In genomic region chr17:75130059-75130631, GRCh38 we compare ENCODE assay signal across 6 cellular contexts. TPM values are rescaled to one million over a fixed set of nuclear protein-coding genes. Genes with fewer than 3 reads are reported as not detected.
A peak's percentile ranks its signal among the peaks of the same experiment; 100 is the strongest.
DNase-seq lines count a peak whose midpoint lies in the region; TF ChIP-seq lines count a peak whose summit lies in the region.

No MANE protein-coding gene starts in this region.

- H3K27me3 Mint-ChIP-seq in activated naive CD4-positive, alpha-beta T cell treated with anti-CD3 and anti-CD28 coated beads, Interleukin-2, amount 50 U/mL, for 24 hours, result no peaks in the 10 kb centered on the region

- no peaks in the 10 kb centered on the region for H3K9me3 ChIP-seq in transverse colon

- H3K4me3 ChIP-seq in fibroblast of the aortic adventitia (ENCODE audit: low read depth, low read length) (peak overlapping the region; percentile 74), transverse colon (peak overlapping the region in 3 of 4 donors; percentile 73 to 94 (median 81))

- H3K4me1 ChIP-seq in transverse colon, result peaks cover 1 to 59% (median 27%) of the 10 kb centered on the region in 4 donors

- H3K27me3 ChIP-seq in transverse colon, result no peaks in the 10 kb centered on the region

- intact Hi-C loops in transverse colon (cut with DNase I; ENCODE audit: low total_unique reads), result no loop called here

- no peaks in the 10 kb centered on the region for H3K36me3 ChIP-seq in transverse colon

- peaks cover 23% of the 10 kb centered on the region for H3K4me1 Mint-ChIP-seq in activated naive CD4-positive, alpha-beta T cell treated with anti-CD3 and anti-CD28 coated beads, Interleukin-2, amount 50 U/mL, for 24 hours

- DNase-seq in activated naive CD4-positive, alpha-beta T cell treated with Interleukin-2 at 50 U/mL for 16 hours, result no peak
- DNase-seq in fibroblast of the aortic adventitia (ENCODE audit: low read depth) (no peak), transverse colon (no peak), NCI-H446 treated with DMSO at 0.1 percent for 48 hours (lab: John Stamatoyannopoulos, UW) (no peak)
- no peak for DNase-seq in activated CD4-positive, alpha-beta T cell treated with anti-CD3 and anti-CD28 coated beads for 48 hours

- TF ChIP-seq CTCF in fibroblast of the aortic adventitia (IDR thresholded peaks at IDR 0.05; ENCODE audit: insufficient read depth, low read length), result no peak
- no peak for TF ChIP-seq CTCF in transverse colon (IDR thresholded peaks at IDR 0.05)

- no peaks in the 10 kb centered on the region for H3K9me3 Mint-ChIP-seq in activated naive CD4-positive, alpha-beta T cell treated with anti-CD3 and anti-CD28 coated beads, Interleukin-2, amount 50 U/mL, for 24 hours

- no peaks in the 10 kb centered on the region for H3K36me3 Mint-ChIP-seq in activated naive CD4-positive, alpha-beta T cell treated with anti-CD3 and anti-CD28 coated beads, Interleukin-2, amount 50 U/mL, for 24 hours

- in situ Hi-C loops in transverse colon (cut with MboI; ENCODE audit: low pct_ligation_motif_present in 1 of 4, low pct_unique_long_range_greater_than_20kb in 1 of 4, low sequenced_read_pairs in 3 of 4), result no loop called here

- H3K4me3 Mint-ChIP-seq in activated naive CD4-positive, alpha-beta T cell treated with anti-CD3 and anti-CD28 coated beads, Interleukin-2, amount 50 U/mL, for 24 hours, result peak overlapping the region; percentile 91

- 80% methylated on average over 18 of the region's 24 CpGs; no CpG with 5 or more reads in 1 of the 2 donors for WGBS in transverse colon (ENCODE audit: low coverage in 1 of 2), 2 donors

- H3K27ac ChIP-seq in transverse colon, result peak overlapping the region; percentile 90 to 98 (median 95)

- H3K27ac Mint-ChIP-seq in activated naive CD4-positive, alpha-beta T cell treated with anti-CD3 and anti-CD28 coated beads, Interleukin-2, amount 50 U/mL, for 24 hours, result peak overlapping the region; percentile 95

- TF ChIP-seq EP300 in transverse colon (IDR thresholded peaks at IDR 0.05; ENCODE audit: low read depth), result no peak

- no peak for TF ChIP-seq POLR2A in transverse colon (IDR thresholded peaks at IDR 0.05)

RNA-seq across cellular contexts. Expression of gene NT5C, which starts 1.4 kb away (rescaled TPM):
- 39.8 and 45.2 TPM in 2 replicates for total RNA-seq in fibroblast of the aortic adventitia (ENCODE audit: low replicate concordance)
- 100 to 1,000 TPM; 162 to 247 (median 208) TPM for total RNA-seq in transverse colon

RNA-seq across cellular contexts. Expression of gene ARMC7, which starts 20.4 kb away (rescaled TPM):
- total RNA-seq in fibroblast of the aortic adventitia (ENCODE audit: low replicate concordance), result 3.4 and 3.9 TPM in 2 replicates
- 10 to 100 TPM in 3 of 4 donors, 1 to 10 TPM in 1; 8.2 to 41.1 (median 21.4) TPM for total RNA-seq in transverse colon

RNA-seq across cellular contexts. Expression of gene JPT1, which starts 24.2 kb away (rescaled TPM):
- 71.1 and 79.6 TPM in 2 replicates for total RNA-seq in fibroblast of the aortic adventitia (ENCODE audit: low replicate concordance)
- 100 to 1,000 TPM in 3 of 4 donors, 10 to 100 TPM in 1; 61.7 to 293 (median 219) TPM for total RNA-seq in transverse colon

RNA-seq across cellular contexts. Expression of gene SLC16A5, which starts 42.4 kb away (rescaled TPM):
- 2.8 and 4.4 TPM in 2 replicates for total RNA-seq in fibroblast of the aortic adventitia (ENCODE audit: low replicate concordance)
- total RNA-seq in transverse colon, result 10 to 100 TPM; 65.9 to 94.6 (median 79.5) TPM

RNA-seq across cellular contexts. Expression of gene SUMO2, which starts 52.6 kb away (rescaled TPM):
- total RNA-seq in fibroblast of the aortic adventitia (ENCODE audit: low replicate concordance), result 89.9 and 129 TPM in 2 replicates
- 10 to 100 TPM in 3 of 4 donors, 1 to 10 TPM in 1; 6.4 to 56.5 (median 47.9) TPM for total RNA-seq in transverse colon
